ENCODE assay signal across 8 cellular contexts in genomic region chr3:148319161-148319915, GRCh38.
DNase-seq lines count a peak whose midpoint lies in the region; ATAC-seq and TF ChIP-seq lines count a peak whose summit lies in the region.

No MANE protein-coding gene starts in this region.

- no peaks in the 10 kb centered on the region for H3K27me3 ChIP-seq in CD4-positive, alpha-beta memory T cell (ENCODE audit: insufficient read depth, low read length)

- H3K27me3 Mint-ChIP-seq in CD4-positive, alpha-beta memory T cell: no peaks in the 10 kb centered on the region

- intact Hi-C loops in CD4-positive, alpha-beta memory T cell (cut with micrococcal nuclease): no loop called here

- H3K27ac Mint-ChIP-seq in CD4-positive, alpha-beta memory T cell: no peak overlapping the region

- no peak for TF ChIP-seq CTCF in choroid plexus epithelial cell (conservative IDR thresholded peaks at IDR 0.05; ENCODE audit: low read depth, low read length)

- in situ Hi-C loops in KBM-7 (cut with MboI; ENCODE audit: low pct_unique_long_range_greater_than_20kb, low sequenced_read_pairs): no loop called here

- no peaks in the 10 kb centered on the region for H3K4me1 ChIP-seq in CD4-positive, alpha-beta memory T cell (ENCODE audit: insufficient read depth, low read length)

- POLR2A ChIA-PET in CD4-positive, alpha-beta memory T cell (lab: Charles Lee; ENCODE audit: partially characterized antibody): no interaction called here

- H3K4me3 ChIP-seq in choroid plexus epithelial cell (ENCODE audit: low read depth, low read length): peak overlapping the region; percentile 28
- H3K4me3 ChIP-seq in CD4-positive, alpha-beta memory T cell (ENCODE audit: low read length in 2 of 2): no peak overlapping the region

- H3K36me3 Mint-ChIP-seq in CD4-positive, alpha-beta memory T cell: no peaks in the 10 kb centered on the region

- CTCF ChIA-PET in CD4-positive, alpha-beta memory T cell (lab: Charles Lee; ENCODE audit: partially characterized antibody): no interaction called here

- peak; percentile 95 for ATAC-seq in GM18502 (IDR thresholded peaks at IDR 0.05; ENCODE audit: poor library complexity, unreplicated experiment)
- peak; percentile 95 for ATAC-seq in GM21825 (IDR thresholded peaks at IDR 0.05; ENCODE audit: unreplicated experiment)

- DNase-seq in KBM-7: peak; percentile 18
- DNase-seq in choroid plexus epithelial cell (ENCODE audit: low read depth): peak; percentile 89
- DNase-seq in CD4-positive, alpha-beta memory T cell: no peak
- no peak for DNase-seq in retina
- no peak for DNase-seq in stimulated activated CD8-positive, alpha-beta memory T cell treated with anti-CD3 and anti-CD28 coated beads, Interleukin-4, amount 100 ng/mL, for 48 hours
- DNase-seq in stimulated activated CD4-positive, alpha-beta T cell treated with anti-CD3 and anti-CD28 coated beads, Interleukin-4, amount 100 ng/mL, for 1 hour: no peak

- H3K36me3 ChIP-seq in CD4-positive, alpha-beta memory T cell (ENCODE audit: insufficient read depth, low read length): no peaks in the 10 kb centered on the region

- no peak overlapping the region for H3K27ac ChIP-seq in CD4-positive, alpha-beta memory T cell (ENCODE audit: low read depth, low read length)

- H3K9me3 Mint-ChIP-seq in CD4-positive, alpha-beta memory T cell: peaks cover 0 to 9% (median 2%) of the 10 kb centered on the region in 8 donors

- H3K4me3 Mint-ChIP-seq in CD4-positive, alpha-beta memory T cell: peak overlapping the region in 3 of 8 donors; percentile 22 to 25 (median 25)

- H3K4me1 Mint-ChIP-seq in CD4-positive, alpha-beta memory T cell: peaks cover 0 to 3% (median 2%) of the 10 kb centered on the region in 4 donors

- no peaks in the 10 kb centered on the region for H3K9me3 ChIP-seq in CD4-positive, alpha-beta memory T cell (ENCODE audit: control insufficient read depth in 1 of 2, low read length in 2 of 2)

Comparison
In these comparisons a context has a peak if more than half of its experiments do, and no peak if none do; other contexts are left out.
1. DNase-seq: peak in KBM-7 (single experiment) and choroid plexus epithelial cell (single experiment); none in CD4-positive, alpha-beta memory T cell (0 of 5), retina (single experiment), stimulated activated CD8-positive, alpha-beta memory T cell treated with anti-CD3 and anti-CD28 coated beads, Interleukin-4, amount 100 ng/mL, for 48 hours (single experiment) and stimulated activated CD4-positive, alpha-beta T cell treated with anti-CD3 and anti-CD28 coated beads, Interleukin-4, amount 100 ng/mL, for 1 hour (single experiment).